1 cellular context compared by ENCODE assay signal in genomic region chr6:22001336-22002027, GRCh38.
TF ChIP-seq lines count a peak whose summit lies in the region.

No MANE protein-coding gene starts in this region.

TF ChIP-seq in endothelial cell of umbilical vein, 7 proteins besides CTCF, POLR2A, EP300 and RAD21:
- TF ChIP-seq EZH2 (IDR thresholded peaks at IDR 0.05; ENCODE audit: borderline replicate concordance, low read depth, low read length, severe bottlenecking) = no peak
- TF ChIP-seq MAX (IDR thresholded peaks at IDR 0.05; ENCODE audit: insufficient read depth, insufficient read length) = no peak
- no peak for TF ChIP-seq JUN (IDR thresholded peaks at IDR 0.05; ENCODE audit: borderline replicate concordance, insufficient read depth, insufficient read length, low read depth)
- TF ChIP-seq GATA2 (IDR thresholded peaks at IDR 0.05; ENCODE audit: insufficient read depth, insufficient read length, low read depth, low read length) = no peak
- TF ChIP-seq MYC (IDR thresholded peaks at IDR 0.05; ENCODE audit: low read depth, low read length) = no peak
- no peak for TF ChIP-seq FOS (IDR thresholded peaks at IDR 0.05; ENCODE audit: borderline replicate concordance, insufficient read depth, low read length)
- TF ChIP-seq POLR2AphosphoS5 (IDR thresholded peaks at IDR 0.05; ENCODE audit: insufficient read depth, low read depth, low read length) = no peak
